16 cellular contexts compared by ENCODE assay signal in genomic region chr3:120114376-120114775, GRCh38. TPM values are rescaled to one million over a fixed set of nuclear protein-coding genes. Genes with fewer than 3 reads are reported as not detected.
DNase-seq lines count a peak whose midpoint lies in the region; ATAC-seq, FAIRE-seq and TF ChIP-seq lines count a peak whose summit lies in the region.
"Had no signal": no experiment of that assay in that cellular context is flagged by ENCODE, and none has a peak within 500 bp of the region (broad histone marks: within the 10 kb centered on the region; RNA-seq: fewer than 3 reads in every experiment).

No MANE protein-coding gene starts in this region.

- H3K4me3 ChIP-seq in breast epithelium (no peak overlapping the region), bronchial epithelial cell (ENCODE audit: low read depth, low read length) (no peak overlapping the region), esophagus squamous epithelium (no peak overlapping the region), smooth muscle cell (no peak overlapping the region), MG63 (no peak overlapping the region)

- no peaks in the 10 kb centered on the region for H3K27me3 ChIP-seq in breast epithelium
- H3K27me3 ChIP-seq in bronchial epithelial cell (ENCODE audit: control insufficient read depth, insufficient read depth, low read length): no peaks in the 10 kb centered on the region
- H3K27me3 ChIP-seq in esophagus squamous epithelium: no peaks in the 10 kb centered on the region
- H3K27me3 ChIP-seq in smooth muscle cell (ENCODE audit: low read depth): no peaks in the 10 kb centered on the region
- no peaks in the 10 kb centered on the region for H3K27me3 ChIP-seq in MG63

- TF ChIP-seq CTCF in MCF 10A (IDR thresholded peaks at IDR 0.05; ENCODE audit: unreplicated experiment): no peak
- no peak for TF ChIP-seq CTCF in breast epithelium (IDR thresholded peaks at IDR 0.05)
- no peak for TF ChIP-seq CTCF in bronchial epithelial cell (IDR thresholded peaks at IDR 0.05; ENCODE audit: insufficient read depth, low read length, severe bottlenecking)
- TF ChIP-seq CTCF in esophagus squamous epithelium (IDR thresholded peaks at IDR 0.05): no peak
- no peak for TF ChIP-seq CTCF in smooth muscle cell (IDR thresholded peaks at IDR 0.05; ENCODE audit: borderline replicate concordance, insufficient read depth, poor library complexity, severe bottlenecking)

- no peak overlapping the region for H3K4me3 Mint-ChIP-seq in MCF 10A (ENCODE audit: unreplicated experiment)
- H3K4me3 Mint-ChIP-seq: CD14-positive monocyte; CD8-positive, alpha-beta memory T cell had no signal

- no TSS peak for BruUV-seq in MCF 10A (replicated peaks; lab: Mats Ljungman, UMichigan)

- H2AFZ ChIP-seq in smooth muscle cell (ENCODE audit: low read depth): no peak overlapping the region

- H3K4me2 ChIP-seq in smooth muscle cell: peak overlapping the region; percentile 1

- peaks cover 7% of the 10 kb centered on the region for H3K9me3 Mint-ChIP-seq in MCF 10A (ENCODE audit: unreplicated experiment)

- H3K36me3 ChIP-seq in breast epithelium (no peaks in the 10 kb centered on the region), bronchial epithelial cell (ENCODE audit: control insufficient read depth, insufficient read depth, low read length) (no peaks in the 10 kb centered on the region), esophagus squamous epithelium (no peaks in the 10 kb centered on the region), smooth muscle cell (ENCODE audit: low read depth) (no peaks in the 10 kb centered on the region), MG63 (no peaks in the 10 kb centered on the region)

- peaks cover 51% of the 10 kb centered on the region for H3K4me1 Mint-ChIP-seq in MCF 10A (ENCODE audit: insufficient read depth, unreplicated experiment)
- H3K4me1 Mint-ChIP-seq: CD14-positive monocyte; CD8-positive, alpha-beta memory T cell had no signal

- no peak for FAIRE-seq in bronchial epithelial cell (lab: Jason Lieb, UNC)
- FAIRE-seq: GM12892, GM19239 had no signal

- no peak for ATAC-seq in HG03135 (IDR thresholded peaks at IDR 0.05; ENCODE audit: unreplicated experiment)

- no peak overlapping the region for H3K9ac ChIP-seq in smooth muscle cell (ENCODE audit: low read depth)

- TF ChIP-seq POLR2A in breast epithelium (IDR thresholded peaks at IDR 0.05) (no peak), esophagus squamous epithelium (IDR thresholded peaks at IDR 0.05) (no peak)

- no peaks in the 10 kb centered on the region for H3K79me2 ChIP-seq in smooth muscle cell (ENCODE audit: low read depth)

- POLR2A ChIA-PET in MCF 10A (lab: Yijun Ruan, JAX): interaction anchor here (0.6 to 14.5 kb wide), 17 partner anchors 9 to 822 kb away, joined by 3 to 284 read pairs (median 6); partner anchors contain the start of gene GSK3B

- H3K27ac ChIP-seq in breast epithelium (no peak overlapping the region), esophagus squamous epithelium (peak overlapping the region in 3 of 4 donors; percentile 10 to 36 (median 27)), smooth muscle cell (ENCODE audit: low read depth) (no peak overlapping the region)
- H3K27ac ChIP-seq: 22Rv1 had no signal

- intact Hi-C loops in MCF 10A (cut with micrococcal nuclease) (no loop called here), breast epithelium (cut with DNase I; ENCODE audit: low total_unique reads) (no loop called here), esophagus squamous epithelium (cut with DNase I) (no loop called here)

- no peaks in the 10 kb centered on the region for H3F3A ChIP-seq in smooth muscle cell (ENCODE audit: low read depth)

- H3K36me3 Mint-ChIP-seq in MCF 10A (ENCODE audit: insufficient read depth, unreplicated experiment): no peaks in the 10 kb centered on the region
- H3K36me3 Mint-ChIP-seq: CD14-positive monocyte had no signal

- H4K20me1 ChIP-seq in smooth muscle cell (ENCODE audit: low read depth): no peaks in the 10 kb centered on the region

- H3K4me1 ChIP-seq in breast epithelium (no peaks in the 10 kb centered on the region), esophagus squamous epithelium (peaks cover 0 to 47% (median 20%) of the 10 kb centered on the region in 3 donors), smooth muscle cell (ENCODE audit: low read depth) (no peaks in the 10 kb centered on the region)

- WGBS in esophagus squamous epithelium, 2 donors: 53 to 64% methylated on average over 2 of the region's 2 CpGs
- 91% methylated on average over 2 of the region's 2 CpGs for WGBS in smooth muscle cell (ENCODE audit: low lambda C conversion rate)

- H3K9me3 ChIP-seq in breast epithelium: no peaks in the 10 kb centered on the region
- H3K9me3 ChIP-seq in esophagus squamous epithelium: no peaks in the 10 kb centered on the region
- no peaks in the 10 kb centered on the region for H3K9me3 ChIP-seq in smooth muscle cell (replicated peaks; ENCODE audit: low read depth)
- no peaks in the 10 kb centered on the region for H3K9me3 ChIP-seq in MG63

- DNase-seq in MCF 10A (ENCODE audit: unreplicated experiment): no peak
- DNase-seq in breast epithelium (ENCODE audit: low spot score in 2 of 2): no peak
- DNase-seq in bronchial epithelial cell (ENCODE audit: low read depth): peak; percentile 90
- DNase-seq in esophagus squamous epithelium (lab: John Stamatoyannopoulos, UW): no peak
- DNase-seq in smooth muscle cell (lab: John Stamatoyannopoulos, UW; ENCODE audit: unreplicated experiment): no peak
- no peak for DNase-seq in MG63
- DNase-seq in mucosa of gallbladder (ENCODE audit: low spot score): no peak
- DNase-seq: Caco-2; CD8-positive, alpha-beta memory T cell; DND-41; GDM1 had no signal

- H3K27ac Mint-ChIP-seq in MCF 10A (ENCODE audit: low read depth, unreplicated experiment): peak overlapping the region; percentile 73
- H3K27ac Mint-ChIP-seq: CD14-positive monocyte; CD8-positive, alpha-beta memory T cell had no signal

- no peaks in the 10 kb centered on the region for H3K27me3 Mint-ChIP-seq in MCF 10A (ENCODE audit: insufficient read depth, unreplicated experiment)

- CTCF ChIA-PET in MCF 10A (lab: Yijun Ruan, JAX): interaction anchor here (0.5 to 1.5 kb wide), 10 partner anchors 12 to 741 kb away, joined by 3 to 6 read pairs (median 3); no protein-coding TSS in a partner anchor

RNA-seq across cellular contexts. Expression of gene GSK3B, which starts 20.1 kb away (rescaled TPM):
- total RNA-seq in MCF 10A (2022) (71.5 and 73.6 TPM in 2 replicates), breast epithelium (10 to 100 TPM; 34.6 to 46.1 (median 42.0) TPM), bronchial epithelial cell (60.8 and 65.8 TPM in 2 replicates), esophagus squamous epithelium (10 to 100 TPM; 24.1 to 38.9 (median 34.5) TPM), smooth muscle cell (60.6 and 61.8 TPM in 2 replicates), mucosa of gallbladder (44.7 TPM)
- polyA plus RNA-seq in smooth muscle cell: 27.3 and 36.6 TPM in 2 replicates
- 22.2 and 35.2 TPM in 2 replicates for total RNA-seq in MG63 (2014; rRNA removed; shearing (Covaris generic); ENCODE audit: low replicate concordance)

Comparison
In these comparisons a context has a peak if more than half of its experiments do, and no peak if none do; other contexts are left out.
1. H3K27ac ChIP-seq: peak in esophagus squamous epithelium (3 of 4); none in breast epithelium (0 of 2) and smooth muscle cell (single experiment).